In genomic region chr20:59149678-59150504, GRCh38 we compare ENCODE assay signal across 1 cellular context.
TF ChIP-seq lines count a peak whose summit lies in the region.

No MANE protein-coding gene starts in this region.

TF ChIP-seq in HepG2, 621 proteins besides CTCF, POLR2A, EP300 and RAD21 (continued from another document):
- TF ChIP-seq ZBTB25 (CRISPR knock-in tag; IDR thresholded peaks at IDR 0.05) (no peak), NR2F6 (IDR thresholded peaks at IDR 0.05) (no peak), NR2F6 (CRISPR knock-in tag; IDR thresholded peaks at IDR 0.05) (no peak), ZNF253 (CRISPR knock-in tag; IDR thresholded peaks at IDR 0.05; ENCODE audit: borderline replicate concordance) (no peak), ZHX2 (IDR thresholded peaks at IDR 0.05; ENCODE audit: low read depth) (no peak), ZHX2 (CRISPR knock-in tag; IDR thresholded peaks at IDR 0.05; ENCODE audit: borderline replicate concordance) (no peak), ZNF75D (CRISPR knock-in tag; IDR thresholded peaks at IDR 0.05; ENCODE audit: borderline replicate concordance) (no peak), SALL1 (CRISPR knock-in tag; IDR thresholded peaks at IDR 0.05) (no peak), ZNF709 (CRISPR knock-in tag; IDR thresholded peaks at IDR 0.05) (no peak), RELA (CRISPR knock-in tag; IDR thresholded peaks at IDR 0.05) (no peak), ZNF205 (CRISPR knock-in tag; IDR thresholded peaks at IDR 0.05) (no peak), ZNF598 (CRISPR knock-in tag; IDR thresholded peaks at IDR 0.05; ENCODE audit: borderline replicate concordance) (no peak), SIX4 (CRISPR knock-in tag; IDR thresholded peaks at IDR 0.05) (no peak), PHF21A (CRISPR knock-in tag; IDR thresholded peaks at IDR 0.05) (no peak), NBN (conservative IDR thresholded peaks at IDR 0.05) (no peak), ZNF33B (CRISPR knock-in tag; IDR thresholded peaks at IDR 0.05) (no peak)
